1 cellular context compared by ENCODE assay signal in the genomic region with DNA sequence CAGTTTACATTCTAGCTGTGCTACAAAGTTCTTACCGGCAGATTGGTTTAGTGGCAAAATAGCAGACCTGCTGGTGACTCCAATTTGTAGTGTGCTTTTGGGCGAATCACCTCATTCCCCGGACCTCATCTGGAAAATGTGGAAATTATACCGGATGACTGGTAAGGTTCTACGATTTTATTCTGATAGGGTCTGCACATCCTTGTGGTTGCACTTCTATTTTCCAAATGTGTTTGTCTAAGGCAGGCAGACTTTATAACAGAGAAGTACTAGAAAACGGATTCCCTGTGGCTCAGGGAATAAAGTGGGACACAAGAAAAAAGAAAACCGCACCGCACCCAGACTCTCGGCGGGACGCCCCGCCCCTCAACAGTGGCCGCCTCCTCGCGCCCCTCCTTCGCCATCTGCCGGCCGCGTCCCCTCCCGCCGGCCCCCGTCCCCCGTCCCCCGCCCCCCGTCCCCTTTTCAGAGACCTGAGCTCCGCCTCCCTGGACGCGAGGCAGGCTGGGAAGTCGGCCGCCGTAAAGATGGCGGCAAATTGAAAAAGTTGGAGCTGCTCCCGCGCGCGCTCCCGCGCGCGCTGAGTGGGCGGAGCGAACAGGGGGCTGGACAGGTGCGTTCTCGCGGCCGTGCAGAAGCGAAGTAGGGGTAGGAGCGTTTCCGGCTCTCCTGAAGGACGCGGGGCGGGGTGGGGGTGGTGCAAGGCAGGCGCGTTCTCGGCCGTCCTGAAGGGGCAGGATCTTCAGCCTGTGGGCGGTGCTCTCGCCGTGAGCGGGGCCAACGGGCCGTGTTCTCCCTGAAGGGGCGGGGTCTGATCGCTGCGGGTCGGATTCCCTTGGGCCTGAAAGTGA.
TF ChIP-seq lines count a peak whose summit lies in the region.

No MANE protein-coding gene starts in this region.

TF ChIP-seq in HepG2, 621 proteins besides CTCF, POLR2A, EP300 and RAD21 (continued from another document and continues in another):
- no peak; the same call in 1 of the 2 replicates for TF ChIP-seq ZNF317 (CRISPR knock-in tag; IDR thresholded peaks at IDR 0.05)
- TF ChIP-seq ZNF503 (CRISPR knock-in tag; IDR thresholded peaks at IDR 0.05), result no peak
- no peak for TF ChIP-seq ZNF773 (CRISPR knock-in tag; IDR thresholded peaks at IDR 0.05; ENCODE audit: borderline replicate concordance)
- no peak for TF ChIP-seq KDM6A (CRISPR knock-in tag; IDR thresholded peaks at IDR 0.05; ENCODE audit: low read depth)
- TF ChIP-seq ZNF101 (CRISPR knock-in tag; IDR thresholded peaks at IDR 0.05; ENCODE audit: borderline replicate concordance, low read depth), result no peak
- no peak for TF ChIP-seq HES4 (CRISPR knock-in tag; IDR thresholded peaks at IDR 0.05; ENCODE audit: borderline replicate concordance)
- TF ChIP-seq, protein P1, sequence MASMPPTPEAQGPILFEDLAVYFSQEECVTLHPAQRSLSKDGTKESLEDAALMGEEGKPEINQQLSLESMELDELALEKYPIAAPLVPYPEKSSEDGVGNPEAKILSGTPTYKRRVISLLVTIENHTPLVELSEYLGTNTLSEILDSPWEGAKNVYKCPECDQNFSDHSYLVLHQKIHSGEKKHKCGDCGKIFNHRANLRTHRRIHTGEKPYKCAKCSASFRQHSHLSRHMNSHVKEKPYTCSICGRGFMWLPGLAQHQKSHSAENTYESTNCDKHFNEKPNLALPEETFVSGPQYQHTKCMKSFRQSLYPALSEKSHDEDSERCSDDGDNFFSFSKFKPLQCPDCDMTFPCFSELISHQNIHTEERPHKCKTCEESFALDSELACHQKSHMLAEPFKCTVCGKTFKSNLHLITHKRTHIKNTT (CRISPR knock-in tag; IDR thresholded peaks at IDR 0.05), result no peak
- no peak for TF ChIP-seq GFI1 (CRISPR knock-in tag; IDR thresholded peaks at IDR 0.05; ENCODE audit: borderline replicate concordance)
- TF ChIP-seq, protein P2, sequence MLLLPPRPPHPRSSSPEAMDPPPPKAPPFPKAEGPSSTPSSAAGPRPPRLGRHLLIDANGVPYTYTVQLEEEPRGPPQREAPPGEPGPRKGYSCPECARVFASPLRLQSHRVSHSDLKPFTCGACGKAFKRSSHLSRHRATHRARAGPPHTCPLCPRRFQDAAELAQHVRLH (CRISPR knock-in tag; IDR thresholded peaks at IDR 0.05; ENCODE audit: borderline replicate concordance, low read depth), result no peak
- TF ChIP-seq, protein P3, sequence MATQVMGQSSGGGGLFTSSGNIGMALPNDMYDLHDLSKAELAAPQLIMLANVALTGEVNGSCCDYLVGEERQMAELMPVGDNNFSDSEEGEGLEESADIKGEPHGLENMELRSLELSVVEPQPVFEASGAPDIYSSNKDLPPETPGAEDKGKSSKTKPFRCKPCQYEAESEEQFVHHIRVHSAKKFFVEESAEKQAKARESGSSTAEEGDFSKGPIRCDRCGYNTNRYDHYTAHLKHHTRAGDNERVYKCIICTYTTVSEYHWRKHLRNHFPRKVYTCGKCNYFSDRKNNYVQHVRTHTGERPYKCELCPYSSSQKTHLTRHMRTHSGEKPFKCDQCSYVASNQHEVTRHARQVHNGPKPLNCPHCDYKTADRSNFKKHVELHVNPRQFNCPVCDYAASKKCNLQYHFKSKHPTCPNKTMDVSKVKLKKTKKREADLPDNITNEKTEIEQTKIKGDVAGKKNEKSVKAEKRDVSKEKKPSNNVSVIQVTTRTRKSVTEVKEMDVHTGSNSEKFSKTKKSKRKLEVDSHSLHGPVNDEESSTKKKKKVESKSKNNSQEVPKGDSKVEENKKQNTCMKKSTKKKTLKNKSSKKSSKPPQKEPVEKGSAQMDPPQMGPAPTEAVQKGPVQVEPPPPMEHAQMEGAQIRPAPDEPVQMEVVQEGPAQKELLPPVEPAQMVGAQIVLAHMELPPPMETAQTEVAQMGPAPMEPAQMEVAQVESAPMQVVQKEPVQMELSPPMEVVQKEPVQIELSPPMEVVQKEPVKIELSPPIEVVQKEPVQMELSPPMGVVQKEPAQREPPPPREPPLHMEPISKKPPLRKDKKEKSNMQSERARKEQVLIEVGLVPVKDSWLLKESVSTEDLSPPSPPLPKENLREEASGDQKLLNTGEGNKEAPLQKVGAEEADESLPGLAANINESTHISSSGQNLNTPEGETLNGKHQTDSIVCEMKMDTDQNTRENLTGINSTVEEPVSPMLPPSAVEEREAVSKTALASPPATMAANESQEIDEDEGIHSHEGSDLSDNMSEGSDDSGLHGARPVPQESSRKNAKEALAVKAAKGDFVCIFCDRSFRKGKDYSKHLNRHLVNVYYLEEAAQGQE (IDR thresholded peaks at IDR 0.05; ENCODE audit: borderline replicate concordance in 1 of 2, low read depth in 1 of 2, low read length in 2 of 2), result peak in 1 of 2 experiments; percentile 23; a peak in 1 of 4 replicates
- TF ChIP-seq ZNF782 (CRISPR knock-in tag; IDR thresholded peaks at IDR 0.05; ENCODE audit: borderline replicate concordance), result no peak
- no peak for TF ChIP-seq AHDC1 (CRISPR knock-in tag; IDR thresholded peaks at IDR 0.05; ENCODE audit: borderline replicate concordance)
- TF ChIP-seq ZNF644 (CRISPR knock-in tag; IDR thresholded peaks at IDR 0.05; ENCODE audit: low read depth), result no peak
- peak; percentile 83 for TF ChIP-seq GABPB1 (CRISPR knock-in tag; IDR thresholded peaks at IDR 0.05)
- peak; percentile 50; the same call in 1 of the 2 replicates for TF ChIP-seq PHF21A (CRISPR knock-in tag; IDR thresholded peaks at IDR 0.05)
- TF ChIP-seq ZNF34 (CRISPR knock-in tag; IDR thresholded peaks at IDR 0.05; ENCODE audit: borderline replicate concordance), result no peak
- no peak for TF ChIP-seq ZNF24 (IDR thresholded peaks at IDR 0.05)
- no peak for TF ChIP-seq GRHL1 (CRISPR knock-in tag; conservative IDR thresholded peaks at IDR 0.05)
- no peak for TF ChIP-seq MXD4 (CRISPR knock-in tag; IDR thresholded peaks at IDR 0.05)
- no peak for TF ChIP-seq HNF4A (CRISPR knock-in tag; IDR thresholded peaks at IDR 0.05)
- TF ChIP-seq ZNF207 (IDR thresholded peaks at IDR 0.05; ENCODE audit: borderline replicate concordance), result no peak
- TF ChIP-seq ZNF619 (CRISPR knock-in tag; IDR thresholded peaks at IDR 0.05), result no peak
- TF ChIP-seq ZNF510 (CRISPR knock-in tag; IDR thresholded peaks at IDR 0.05; ENCODE audit: low read depth), result no peak
- TF ChIP-seq ZNF143 (CRISPR knock-in tag; IDR thresholded peaks at IDR 0.05), result peak; percentile 82
- no peak for TF ChIP-seq IKZF4 (CRISPR knock-in tag; IDR thresholded peaks at IDR 0.05; ENCODE audit: borderline replicate concordance, low read depth, not compliant biosample characterization)
- TF ChIP-seq GLI4 (CRISPR knock-in tag; IDR thresholded peaks at IDR 0.05; ENCODE audit: borderline replicate concordance), result no peak
- TF ChIP-seq ADNP (CRISPR knock-in tag; IDR thresholded peaks at IDR 0.05), result no peak
- TF ChIP-seq ZNF660 (CRISPR knock-in tag; IDR thresholded peaks at IDR 0.05; ENCODE audit: borderline replicate concordance, low read depth), result no peak
- TF ChIP-seq SIN3A (IDR thresholded peaks at IDR 0.05; ENCODE audit: borderline replicate concordance, low read depth, low read length), result peak; percentile 70; the same call in 1 of the 2 replicates
- no peak for TF ChIP-seq ZNF414 (CRISPR knock-in tag; IDR thresholded peaks at IDR 0.05)
- peak; percentile 41; the same call in 1 of the 2 replicates for TF ChIP-seq KDM5A (IDR thresholded peaks at IDR 0.05; ENCODE audit: borderline replicate concordance, low read length)
